ENCODE assay signal across 22 cellular contexts in genomic region chr7:132422502-132423101, GRCh38.
A peak's percentile ranks its signal among the peaks of the same experiment; 100 is the strongest.
DNase-seq lines count a peak whose midpoint lies in the region; ATAC-seq, FAIRE-seq and TF ChIP-seq lines count a peak whose summit lies in the region.
"Had no signal": no experiment of that assay in that cellular context is flagged by ENCODE, and none has a peak within 500 bp of the region (broad histone marks: within the 10 kb centered on the region; RNA-seq: fewer than 3 reads in every experiment).

No MANE protein-coding gene starts in this region.

- H3K36me3 Mint-ChIP-seq in HFFc6 (ENCODE audit: low read depth): no peaks in the 10 kb centered on the region

- no peaks in the 10 kb centered on the region for H3K9me3 Mint-ChIP-seq in HFFc6

- peaks cover 0 to 4% of the 10 kb centered on the region in 2 experiments; a peak in 3 of 5 replicates for H3K4me1 ChIP-seq in K562 (replicated peaks in 1 of 2; ENCODE audit: control insufficient read depth in 2 of 2, insufficient read depth in 2 of 2, low read length in 2 of 2)

- no peak overlapping the region for H2AFZ ChIP-seq in K562 (ENCODE audit: low read depth, low read length)
- H2AFZ ChIP-seq: GM23338 had no signal

- TF ChIP-seq POLR2A in K562 (conservative IDR thresholded peaks at IDR 0.05): no peak

- peaks cover 13% of the 10 kb centered on the region for H3K4me1 Mint-ChIP-seq in HFFc6 (ENCODE audit: low read depth)
- H3K4me1 Mint-ChIP-seq: B cell had no signal

- TF ChIP-seq CTCF in HFFc6 (IDR thresholded peaks at IDR 0.05) (no peak), K562 (IDR thresholded peaks at IDR 0.05 in 2 of 3, conservative IDR thresholded peaks at IDR 0.05 in 1 of 3; ENCODE audit: insufficient read depth in 2 of 3, low read depth in 1 of 3, low read length in 3 of 3) (no peak), GM20000 (IDR thresholded peaks at IDR 0.05; ENCODE audit: extremely low read depth, missing control alignments) (no peak)

- ATAC-seq in K562 (no peak), HG02798 (IDR thresholded peaks at IDR 0.05; ENCODE audit: poor library complexity, unreplicated experiment) (no peak)
- ATAC-seq: GM23338 had no signal

- intact Hi-C loops in K562 (cut with micrococcal nuclease): no loop called here

- CTCF ChIA-PET in K562 (lab: Yijun Ruan, JAX; ENCODE audit: low intra/inter-chr PET ratio): no interaction called here

- in situ Hi-C loops in K562 (cut with MboI): no loop called here

- peaks cover 0 to 19% of the 10 kb centered on the region in 2 experiments; a peak in 3 of 5 replicates for H3K27me3 ChIP-seq in K562 (ENCODE audit: control insufficient read depth in 2 of 2, insufficient read depth in 2 of 2, low read length in 2 of 2)
- H3K27me3 ChIP-seq: esophagus squamous epithelium, testis had no signal

- no peaks in the 10 kb centered on the region for H3K9me3 ChIP-seq in K562 (replicated peaks; ENCODE audit: control insufficient read depth, insufficient read depth, low read depth, low read length)
- H3K9me3 ChIP-seq: esophagus squamous epithelium, testis had no signal

- WGBS in K562 (ENCODE audit: insufficient coverage, low coverage, missing lambda C conversion rate): 1% methylated on average over 12 of the region's 12 CpGs

- FAIRE-seq in K562 (lab: Jason Lieb, UNC): no peak
- FAIRE-seq: G401.6 had no signal

- H3K36me3 ChIP-seq in K562 (ENCODE audit: control insufficient read depth, insufficient read depth, low read length): no peaks in the 10 kb centered on the region
- H3K36me3 ChIP-seq: esophagus squamous epithelium had no signal

- DNase-seq in HFFc6 (peak; percentile 18), K562 (ENCODE audit: extremely low read depth in 1 of 4, low spot score in 3 of 4) (no peak), left kidney (ENCODE audit: low read depth, low spot score) (peak; percentile 85), stromal cell of bone marrow (ENCODE audit: low read depth) (peak; percentile 55), GM20000 (ENCODE audit: low spot score) (no peak), HuH-7 (ENCODE audit: low spot score) (no peak), NCI-H526 (lab: John Stamatoyannopoulos, UW) (no peak)
- DNase-seq: activated CD4-positive, alpha-beta memory T cell treated with anti-CD3 and anti-CD28 coated beads for 36 hours; activated T-cell treated with anti-CD3 and anti-CD28 coated beads, Interleukin-2, amount 50 U/mL, for 48 hours; Calu3; esophagus squamous epithelium; Karpas-422; NCI-H146; NCI-H345; SHP77; testis had no signal

- no TSS peak for BruUV-seq in K562 (replicated peaks; lab: Mats Ljungman, UMichigan)

- TF ChIP-seq EP300 in K562 (IDR thresholded peaks at IDR 0.05; ENCODE audit: low read length): no peak

- H3K27me3 Mint-ChIP-seq in HFFc6 (ENCODE audit: insufficient read depth): peaks cover 13% of the 10 kb centered on the region
- H3K27me3 Mint-ChIP-seq: activated CD4-positive, alpha-beta memory T cell treated with anti-CD3 and anti-CD28 coated beads for 36 hours; activated naive CD4-positive, alpha-beta T cell treated with anti-CD3 and anti-CD28 coated beads, Interleukin-2, amount 50 U/mL, for 24 hours had no signal

- no peak overlapping the region; the same call in 1 of the 2 replicates for H3K27ac Mint-ChIP-seq in HFFc6
- H3K27ac Mint-ChIP-seq: activated CD4-positive, alpha-beta memory T cell treated with anti-CD3 and anti-CD28 coated beads for 36 hours; activated naive CD4-positive, alpha-beta T cell treated with anti-CD3 and anti-CD28 coated beads, Interleukin-2, amount 50 U/mL, for 24 hours; B cell; GM23338 had no signal

- H4K20me1 ChIP-seq in K562 (replicated peaks; ENCODE audit: control insufficient read depth, insufficient read depth, low read length): no peaks in the 10 kb centered on the region

- H3K4me3 Mint-ChIP-seq in HFFc6: no peak overlapping the region
- H3K4me3 Mint-ChIP-seq: activated CD4-positive, alpha-beta memory T cell treated with anti-CD3 and anti-CD28 coated beads for 36 hours; activated naive CD4-positive, alpha-beta T cell treated with anti-CD3 and anti-CD28 coated beads, Interleukin-2, amount 50 U/mL, for 24 hours; B cell; GM23338 had no signal

- no peaks in the 10 kb centered on the region for H3K9me1 ChIP-seq in K562 (ENCODE audit: control insufficient read depth, insufficient read depth, low read length)

- TF ChIP-seq RAD21 in K562 (CRISPR knock-in tag; conservative IDR thresholded peaks at IDR 0.05 in 1 of 2, IDR thresholded peaks at IDR 0.05 in 1 of 2): no peak

- H3K4me3 ChIP-seq in K562: no peak overlapping the region
- H3K4me3 ChIP-seq: esophagus squamous epithelium, GM23338, testis had no signal

- H3K79me2 ChIP-seq in K562 (ENCODE audit: control insufficient read depth, insufficient read depth, low read length): no peaks in the 10 kb centered on the region

- POLR2A ChIA-PET in K562 (lab: Yijun Ruan, JAX): no interaction called here

- no peak overlapping the region for H3K27ac ChIP-seq in K562 (ENCODE audit: extremely low read depth, low read depth, low read length)
- H3K27ac ChIP-seq: testis, VCaP had no signal

- H3K4me2 ChIP-seq in K562 (ENCODE audit: insufficient read depth, low read length): no peak overlapping the region
- H3K4me2 ChIP-seq: GM23338 had no signal

- no peak overlapping the region for H3K9ac ChIP-seq in K562 (ENCODE audit: insufficient read depth in 1 of 2, low read depth in 2 of 2, low read length in 2 of 2)

TF ChIP-seq in K562, 482 proteins besides CTCF, POLR2A, EP300 and RAD21:
- TF ChIP-seq HSF4 (CRISPR knock-in tag; IDR thresholded peaks at IDR 0.05; ENCODE audit: borderline replicate concordance) (no peak), PBX2 (CRISPR knock-in tag; IDR thresholded peaks at IDR 0.05; ENCODE audit: low read depth) (no peak), PBX2 (tag; conservative IDR thresholded peaks at IDR 0.05; ENCODE audit: low read depth) (peak; percentile 54)

Comparison
In these comparisons a context has a peak if more than half of its experiments do, and no peak if none do; other contexts are left out.
1. DNase-seq: peak in HFFc6 (single experiment), left kidney (single experiment) and stromal cell of bone marrow (single experiment); none in K562 (0 of 4), GM20000 (single experiment), HuH-7 (single experiment) and NCI-H526 (0 of 2).